Comparison of ENCODE assay signal across 25 cellular contexts in the genomic region with DNA sequence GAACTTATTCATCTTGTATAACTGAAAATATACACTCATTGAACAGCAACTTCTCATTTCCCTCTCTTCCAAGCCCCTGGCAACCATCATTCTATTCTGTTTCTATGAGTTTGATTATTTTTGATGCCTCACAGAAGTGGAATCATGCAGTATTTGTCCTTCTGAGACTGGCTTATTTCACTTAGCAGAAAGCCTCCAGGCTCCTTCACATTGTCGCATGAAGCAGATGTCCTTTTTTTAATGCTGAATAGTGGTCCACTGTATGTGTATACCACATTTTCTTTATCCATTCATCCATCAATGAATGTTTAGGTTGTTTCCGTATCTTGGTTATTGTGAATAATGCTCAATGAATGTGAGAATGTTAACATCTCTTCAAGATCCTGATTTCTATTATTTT.
DNase-seq lines count a peak whose midpoint lies in the region; ATAC-seq and TF ChIP-seq lines count a peak whose summit lies in the region.
"Had no signal": no experiment of that assay in that cellular context is flagged by ENCODE, and none has a peak within 500 bp of the region (broad histone marks: within the 10 kb centered on the region; RNA-seq: fewer than 3 reads in every experiment).

No MANE protein-coding gene starts in this region.

- peaks cover 88% of the 10 kb centered on the region for H3K4me1 Mint-ChIP-seq in activated T-cell treated with anti-CD3 and anti-CD28 coated beads, Interleukin-2, amount 50 U/mL, for 4 hours (ENCODE audit: low read depth)
- peaks cover 60% of the 10 kb centered on the region for H3K4me1 Mint-ChIP-seq in HFFc6 (ENCODE audit: low read depth)
- H3K4me1 Mint-ChIP-seq in activated T-helper 2 cell treated with anti-CD3 and anti-CD28 coated beads, Interferon-gamma antibody, Interleukin-2, Interleukin-4, amounts not matched to agents 10 μg/mL and 5 μg/mL and 100 μg/mL, durations not matched to agents 14 hours and 24 hours and 36 hours (ENCODE audit: low read depth), result peaks cover 62% of the 10 kb centered on the region
- peaks cover 82% of the 10 kb centered on the region for H3K4me1 Mint-ChIP-seq in stimulated activated effector memory CD8-positive, alpha-beta T cell treated with anti-CD3 and anti-CD28 coated beads, Interleukin-12 subunit alpha, Interleukin-12 subunit beta, amount 100 ng/mL, for 72 hours
- H3K4me1 Mint-ChIP-seq: mesothelial cell of epicardium had no signal

- DNase-seq in activated T-cell treated with anti-CD3 and anti-CD28 coated beads, Interleukin-2, amount 50 U/mL, for 4 hours, result no peak
- no peak for DNase-seq in activated T-cell treated with anti-CD3 and anti-CD28 coated beads, Interleukin-2, amount 50 U/mL, for 48 hours
- DNase-seq in HFFc6 (no peak), NCI-H1417 treated with DMSO at 0.1 percent for 48 hours (lab: John Stamatoyannopoulos, UW) (no peak)
- DNase-seq in activated T-helper 2 cell treated with anti-CD3 and anti-CD28 coated beads, Interferon-gamma antibody, Interleukin-2, Interleukin-4, amounts not matched to agents 10 μg/mL and 5 μg/mL and 100 μg/mL, durations not matched to agents 14 hours and 24 hours and 36 hours (ENCODE audit: low spot score), result no peak
- DNase-seq in stimulated activated effector memory CD8-positive, alpha-beta T cell treated with anti-CD3 and anti-CD28 coated beads, Interleukin-12 subunit alpha, Interleukin-12 subunit beta, amount 100 ng/mL, for 72 hours (ENCODE audit: low spot score in 2 of 2), result no peak
- DNase-seq: activated effector memory CD4-positive, alpha-beta T cell treated with Interleukin-2 at 50 U/mL for 16 hours; colonic mucosa; DMS79 treated with DMSO at 0.1 percent for 48 hours; effector memory CD4-positive, alpha-beta T cell; GF-D8; glutamatergic neuron; kidney; naive thymus-derived CD8-positive, alpha-beta T cell; NCI-H1092; NCI-H187 treated with DMSO at 0.1 percent for 48 hours; NCI-H524 treated with DMSO at 0.1 percent for 48 hours; SHP77 treated with DMSO at 0.1 percent for 48 hours; SW 1271; transverse colon had no signal

- no peaks in the 10 kb centered on the region for H3K9me3 Mint-ChIP-seq in activated T-cell treated with anti-CD3 and anti-CD28 coated beads, Interleukin-2, amount 50 U/mL, for 4 hours
- peaks cover 6% of the 10 kb centered on the region; the same call in 1 of the 2 replicates for H3K9me3 Mint-ChIP-seq in HFFc6
- peaks cover 32% of the 10 kb centered on the region for H3K9me3 Mint-ChIP-seq in activated T-helper 2 cell treated with anti-CD3 and anti-CD28 coated beads, Interferon-gamma antibody, Interleukin-2, Interleukin-4, amounts not matched to agents 10 μg/mL and 5 μg/mL and 100 μg/mL, durations not matched to agents 14 hours and 24 hours and 36 hours
- no peaks in the 10 kb centered on the region for H3K9me3 Mint-ChIP-seq in stimulated activated effector memory CD8-positive, alpha-beta T cell treated with anti-CD3 and anti-CD28 coated beads, Interleukin-12 subunit alpha, Interleukin-12 subunit beta, amount 100 ng/mL, for 72 hours

- intact Hi-C loops in activated T-helper 2 cell treated with anti-CD3 and anti-CD28 coated beads, Interferon-gamma antibody, Interleukin-2, Interleukin-4, amounts not matched to agents 10 μg/mL and 5 μg/mL and 100 μg/mL, durations not matched to agents 14 hours and 24 hours and 36 hours (cut with micrococcal nuclease), result no loop called here

- no peaks in the 10 kb centered on the region for H3K27me3 Mint-ChIP-seq in activated T-cell treated with anti-CD3 and anti-CD28 coated beads, Interleukin-2, amount 50 U/mL, for 4 hours (ENCODE audit: low read depth)
- H3K27me3 Mint-ChIP-seq in HFFc6 (ENCODE audit: insufficient read depth), result no peaks in the 10 kb centered on the region
- H3K27me3 Mint-ChIP-seq in activated T-helper 2 cell treated with anti-CD3 and anti-CD28 coated beads, Interferon-gamma antibody, Interleukin-2, Interleukin-4, amounts not matched to agents 10 μg/mL and 5 μg/mL and 100 μg/mL, durations not matched to agents 14 hours and 24 hours and 36 hours (ENCODE audit: low read depth), result no peaks in the 10 kb centered on the region
- H3K27me3 Mint-ChIP-seq: IgD-negative memory B cell; naive thymus-derived CD8-positive, alpha-beta T cell had no signal

- ATAC-seq in activated T-cell treated with anti-CD3 and anti-CD28 coated beads, Interleukin-2, amount 50 U/mL, for 4 hours, result no peak
- no peak for ATAC-seq in stimulated activated effector memory CD8-positive, alpha-beta T cell treated with anti-CD3 and anti-CD28 coated beads, Interleukin-12 subunit alpha, Interleukin-12 subunit beta, amount 100 ng/mL, for 72 hours
- ATAC-seq in HG03175 (IDR thresholded peaks at IDR 0.05; ENCODE audit: unreplicated experiment) (no peak), GM18498 (IDR thresholded peaks at IDR 0.05; ENCODE audit: unreplicated experiment) (no peak)
- ATAC-seq: naive thymus-derived CD8-positive, alpha-beta T cell; Panc1 had no signal

- peak overlapping the region; percentile 11; the same call in 1 of the 2 replicates for H3K27ac Mint-ChIP-seq in HFFc6
- peak overlapping the region; percentile 94 for H3K27ac Mint-ChIP-seq in activated T-helper 2 cell treated with anti-CD3 and anti-CD28 coated beads, Interferon-gamma antibody, Interleukin-2, Interleukin-4, amounts not matched to agents 10 μg/mL and 5 μg/mL and 100 μg/mL, durations not matched to agents 14 hours and 24 hours and 36 hours
- H3K27ac Mint-ChIP-seq in stimulated activated effector memory CD8-positive, alpha-beta T cell treated with anti-CD3 and anti-CD28 coated beads, Interleukin-12 subunit alpha, Interleukin-12 subunit beta, amount 100 ng/mL, for 72 hours, result peak overlapping the region; percentile 96
- H3K27ac Mint-ChIP-seq: mesothelial cell of epicardium had no signal

- H3K36me3 Mint-ChIP-seq in activated T-cell treated with anti-CD3 and anti-CD28 coated beads, Interleukin-2, amount 50 U/mL, for 4 hours (ENCODE audit: insufficient read depth), result peaks cover 41% of the 10 kb centered on the region
- H3K36me3 Mint-ChIP-seq in HFFc6 (ENCODE audit: low read depth), result peaks cover 46% of the 10 kb centered on the region
- H3K36me3 Mint-ChIP-seq in activated T-helper 2 cell treated with anti-CD3 and anti-CD28 coated beads, Interferon-gamma antibody, Interleukin-2, Interleukin-4, amounts not matched to agents 10 μg/mL and 5 μg/mL and 100 μg/mL, durations not matched to agents 14 hours and 24 hours and 36 hours (ENCODE audit: low read depth), result peaks cover 61% of the 10 kb centered on the region
- peaks cover 67% of the 10 kb centered on the region for H3K36me3 Mint-ChIP-seq in stimulated activated effector memory CD8-positive, alpha-beta T cell treated with anti-CD3 and anti-CD28 coated beads, Interleukin-12 subunit alpha, Interleukin-12 subunit beta, amount 100 ng/mL, for 72 hours

- no peak for TF ChIP-seq CTCF in HFFc6 (IDR thresholded peaks at IDR 0.05)

- H3K4me3 Mint-ChIP-seq in activated T-cell treated with anti-CD3 and anti-CD28 coated beads, Interleukin-2, amount 50 U/mL, for 4 hours, result peak overlapping the region; percentile 8
- H3K4me3 Mint-ChIP-seq in HFFc6, result no peak overlapping the region
- H3K4me3 Mint-ChIP-seq in activated T-helper 2 cell treated with anti-CD3 and anti-CD28 coated beads, Interferon-gamma antibody, Interleukin-2, Interleukin-4, amounts not matched to agents 10 μg/mL and 5 μg/mL and 100 μg/mL, durations not matched to agents 14 hours and 24 hours and 36 hours (ENCODE audit: low read depth), result no peak overlapping the region
- H3K4me3 Mint-ChIP-seq in stimulated activated effector memory CD8-positive, alpha-beta T cell treated with anti-CD3 and anti-CD28 coated beads, Interleukin-12 subunit alpha, Interleukin-12 subunit beta, amount 100 ng/mL, for 72 hours, result peak overlapping the region; percentile 57
- H3K4me3 Mint-ChIP-seq: mesothelial cell of epicardium; naive thymus-derived CD8-positive, alpha-beta T cell had no signal

Comparison
In these comparisons a context has a peak if more than half of its experiments do, and no peak if none do; other contexts are left out.
1. H3K4me3 Mint-ChIP-seq: peak in activated T-cell treated with anti-CD3 and anti-CD28 coated beads, Interleukin-2, amount 50 U/mL, for 4 hours (single experiment) and stimulated activated effector memory CD8-positive, alpha-beta T cell treated with anti-CD3 and anti-CD28 coated beads, Interleukin-12 subunit alpha, Interleukin-12 subunit beta, amount 100 ng/mL, for 72 hours (single experiment); none in HFFc6 (single experiment) and activated T-helper 2 cell treated with anti-CD3 and anti-CD28 coated beads, Interferon-gamma antibody, Interleukin-2, Interleukin-4, amounts not matched to agents 10 μg/mL and 5 μg/mL and 100 μg/mL, durations not matched to agents 14 hours and 24 hours and 36 hours (single experiment).
2. H3K27ac Mint-ChIP-seq: peak in every context shown above with its lines; median percentile 96 in stimulated activated effector memory CD8-positive, alpha-beta T cell treated with anti-CD3 and anti-CD28 coated beads, Interleukin-12 subunit alpha, Interleukin-12 subunit beta, amount 100 ng/mL, for 72 hours; 94 in activated T-helper 2 cell treated with anti-CD3 and anti-CD28 coated beads, Interferon-gamma antibody, Interleukin-2, Interleukin-4, amounts not matched to agents 10 μg/mL and 5 μg/mL and 100 μg/mL, durations not matched to agents 14 hours and 24 hours and 36 hours; 11 in HFFc6.